ENCODE assay signal across 29 cellular contexts in the genomic region with DNA sequence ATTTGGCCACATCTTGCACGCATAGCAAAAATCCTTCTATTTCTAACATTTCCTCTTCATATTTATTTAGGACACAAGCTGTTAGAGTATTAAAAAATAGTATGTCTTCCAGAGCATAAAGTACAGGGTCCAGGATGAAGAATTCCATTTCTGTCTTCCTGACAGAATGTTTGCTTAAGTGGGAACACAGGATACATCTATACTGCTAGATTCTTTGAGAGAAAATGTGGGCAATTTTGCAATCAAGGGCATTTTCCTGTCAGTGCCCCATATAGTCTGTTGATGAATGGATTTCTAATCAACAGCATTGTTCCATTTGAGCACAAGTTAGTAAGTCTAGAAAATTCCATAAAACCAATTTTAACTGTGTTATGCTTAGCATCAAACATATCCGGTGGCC.
"Had no signal": no experiment of that assay in that cellular context is flagged by ENCODE, and none has a peak within 500 bp of the region (broad histone marks: within the 10 kb centered on the region; RNA-seq: fewer than 3 reads in every experiment).

No MANE protein-coding gene starts in this region.

- H3K4me3 Mint-ChIP-seq: dendritic cell treated with granulocyte-macrophage colony-stimulating factor and Interleukin-4, amounts not matched to agents 40 ng/mL and 50 ng/mL, for 4 days; effector memory CD8-positive, alpha-beta T cell; endodermal cell had no signal

- H3K27me3 Mint-ChIP-seq: dendritic cell treated with granulocyte-macrophage colony-stimulating factor and Interleukin-4, amounts not matched to agents 40 ng/mL and 50 ng/mL, for 4 days; effector memory CD8-positive, alpha-beta T cell had no signal

- H3K36me3 ChIP-seq: colonic mucosa, esophagus muscularis mucosa, esophagus squamous epithelium, gastrocnemius medialis, gastroesophageal sphincter, heart left ventricle, heart right ventricle had no signal

- FAIRE-seq: colon, endometrium, endothelial cell of umbilical vein, frontal cortex had no signal

- H3K27ac ChIP-seq: colonic mucosa, coronary artery, dorsolateral prefrontal cortex, epithelial cell of prostate, esophagus muscularis mucosa, esophagus squamous epithelium, foreskin keratinocyte, gastrocnemius medialis, gastroesophageal sphincter, heart left ventricle, heart right ventricle had no signal

- H3K9me3 ChIP-seq: colonic mucosa, esophagus muscularis mucosa, esophagus squamous epithelium, gastrocnemius medialis, gastroesophageal sphincter, heart left ventricle, heart right ventricle had no signal

- H3K4me3 ChIP-seq: colonic mucosa, coronary artery, dorsolateral prefrontal cortex, esophagus muscularis mucosa, esophagus squamous epithelium, gastrocnemius medialis, gastroesophageal sphincter, heart left ventricle, heart right ventricle had no signal

- DNase-seq: colonic mucosa; cortex of kidney; dermis blood vessel endothelial cell; dorsolateral prefrontal cortex; effector CD4-positive, alpha-beta T cell; effector CD8-positive, alpha-beta T cell; effector memory CD4-positive, alpha-beta T cell; effector memory CD8-positive, alpha-beta T cell; endodermal cell; erythroblast; esophagus squamous epithelium; foreskin fibroblast; foreskin keratinocyte; foreskin melanocyte; gastrocnemius medialis; glutamatergic neuron; head of caudate nucleus; heart left ventricle; heart right ventricle had no signal

- H3K9me3 Mint-ChIP-seq: dendritic cell treated with granulocyte-macrophage colony-stimulating factor and Interleukin-4, amounts not matched to agents 40 ng/mL and 50 ng/mL, for 4 days; endodermal cell had no signal

- ATAC-seq: effector memory CD8-positive, alpha-beta T cell; esophagus mucosa; foreskin keratinocyte; gastrocnemius medialis; gastroesophageal sphincter; heart left ventricle; heart right ventricle had no signal

- H3K27ac Mint-ChIP-seq: dendritic cell treated with granulocyte-macrophage colony-stimulating factor and Interleukin-4, amounts not matched to agents 40 ng/mL and 50 ng/mL, for 4 days; effector memory CD8-positive, alpha-beta T cell; endodermal cell had no signal

- H3K27me3 ChIP-seq: colonic mucosa, dorsolateral prefrontal cortex, esophagus muscularis mucosa, esophagus squamous epithelium, foreskin keratinocyte, gastrocnemius medialis, gastroesophageal sphincter, heart left ventricle, heart right ventricle had no signal

- H3K4me1 ChIP-seq: colonic mucosa, esophagus muscularis mucosa, esophagus squamous epithelium, foreskin keratinocyte, gastrocnemius medialis, gastroesophageal sphincter, heart left ventricle, heart right ventricle had no signal
